In genomic region chr19:49579193-49579592, GRCh38 we compare ENCODE assay signal across 9 cellular contexts. TPM values are rescaled to one million over a fixed set of nuclear protein-coding genes. Genes with fewer than 3 reads are reported as not detected.
DNase-seq lines count a peak whose midpoint lies in the region; ATAC-seq, FAIRE-seq and TF ChIP-seq lines count a peak whose summit lies in the region.
"Had no signal": no experiment of that assay in that cellular context is flagged by ENCODE, and none has a peak within 500 bp of the region (broad histone marks: within the 10 kb centered on the region; RNA-seq: fewer than 3 reads in every experiment).

No MANE protein-coding gene starts in this region.

- no peak for DNase-seq in CD8-positive, alpha-beta T cell
- DNase-seq in chondrocyte (ENCODE audit: low spot score) (no peak), natural killer cell (no peak), foreskin keratinocyte (no peak), urothelium cell line (ENCODE audit: low spot score) (no peak)
- DNase-seq: NCI-H2029 treated with DMSO at 0.1 percent for 48 hours had no signal

- CTCF ChIA-PET in CD8-positive, alpha-beta T cell (lab: Charles Lee), result interaction anchor here (1.0 to 5.4 kb wide), 10 partner anchors 9 to 109 kb away, joined by 3 to 31 read pairs (median 4); no protein-coding TSS in a partner anchor

- no peaks in the 10 kb centered on the region for H3K9me3 ChIP-seq in CD8-positive, alpha-beta T cell (ENCODE audit: low read length)
- no peaks in the 10 kb centered on the region for H3K9me3 ChIP-seq in Loucy (ENCODE audit: insufficient read depth, low read depth, low read length)

- peak overlapping the region; percentile 95 for H3K4me3 Mint-ChIP-seq in CD8-positive, alpha-beta T cell
- H3K4me3 Mint-ChIP-seq in chondrocyte (ENCODE audit: unreplicated experiment) (peak overlapping the region; percentile 88), natural killer cell (peak overlapping the region; percentile 96)

- peak overlapping the region; percentile 68 for H3K4me3 ChIP-seq in CD8-positive, alpha-beta T cell (ENCODE audit: low read depth, low read length)
- H3K4me3 ChIP-seq in Loucy (ENCODE audit: low read length, poor library complexity, severe bottlenecking), result peak overlapping the region; percentile 86

- peaks cover 21% of the 10 kb centered on the region for H4K20me1 ChIP-seq in Loucy (ENCODE audit: insufficient read depth, low read length, poor library complexity, severe bottlenecking)

- H3K9me2 ChIP-seq in Loucy (replicated peaks; ENCODE audit: low read depth, low read length), result no peaks in the 10 kb centered on the region

- H3K27ac ChIP-seq in CD8-positive, alpha-beta T cell (ENCODE audit: low read depth, low read length), result no peak overlapping the region
- H3K27ac ChIP-seq in foreskin keratinocyte, result no peak overlapping the region

- H3K4me1 Mint-ChIP-seq in CD8-positive, alpha-beta T cell (ENCODE audit: low read depth), result peaks cover 39% of the 10 kb centered on the region
- H3K4me1 Mint-ChIP-seq in chondrocyte (ENCODE audit: low read depth) (peaks cover 23% of the 10 kb centered on the region), natural killer cell (peaks cover 21 to 32% of the 10 kb centered on the region in 2 donors)

- H3K27me3 ChIP-seq in CD8-positive, alpha-beta T cell (ENCODE audit: insufficient read depth, low read length), result no peaks in the 10 kb centered on the region
- H3K27me3 ChIP-seq in Loucy (ENCODE audit: insufficient read depth, low read length, poor library complexity, severe bottlenecking) (no peaks in the 10 kb centered on the region), foreskin keratinocyte (no peaks in the 10 kb centered on the region)

- no peaks in the 10 kb centered on the region for H3F3A ChIP-seq in Loucy (ENCODE audit: low read depth)

- H3K4me2 ChIP-seq in Loucy (ENCODE audit: low read depth, low read length, poor library complexity, severe bottlenecking), result peak overlapping the region; percentile 77

- H3K27me3 Mint-ChIP-seq in CD8-positive, alpha-beta T cell (ENCODE audit: low read depth), result no peaks in the 10 kb centered on the region
- no peaks in the 10 kb centered on the region for H3K27me3 Mint-ChIP-seq in chondrocyte (ENCODE audit: low read depth)
- no peaks in the 10 kb centered on the region for H3K27me3 Mint-ChIP-seq in natural killer cell (ENCODE audit: low read depth in 2 of 2)

- peaks cover 22% of the 10 kb centered on the region for H3K4me1 ChIP-seq in CD8-positive, alpha-beta T cell (ENCODE audit: insufficient read depth, low read length)
- H3K4me1 ChIP-seq in Loucy (ENCODE audit: insufficient read depth, low read length, poor library complexity, severe bottlenecking) (peaks cover 20% of the 10 kb centered on the region), foreskin keratinocyte (peaks cover 8% of the 10 kb centered on the region)

- H3K9me3 Mint-ChIP-seq in CD8-positive, alpha-beta T cell, result no peaks in the 10 kb centered on the region
- H3K9me3 Mint-ChIP-seq in chondrocyte (ENCODE audit: low read depth), result no peaks in the 10 kb centered on the region
- no peaks in the 10 kb centered on the region for H3K9me3 Mint-ChIP-seq in natural killer cell

- TF ChIP-seq CTCF in CD8-positive, alpha-beta T cell (IDR thresholded peaks at IDR 0.05), result no peak
- TF ChIP-seq CTCF in Loucy (conservative IDR thresholded peaks at IDR 0.05; ENCODE audit: low read length), result no peak
- TF ChIP-seq CTCF in chondrocyte (IDR thresholded peaks at IDR 0.05), result no peak
- TF ChIP-seq CTCF in natural killer cell (IDR thresholded peaks at IDR 0.05), result no peak
- TF ChIP-seq CTCF in foreskin keratinocyte (conservative IDR thresholded peaks at IDR 0.05), result no peak

- no peak for ATAC-seq in CD8-positive, alpha-beta T cell
- ATAC-seq in natural killer cell (no peak), foreskin keratinocyte (no peak), GM18868 (IDR thresholded peaks at IDR 0.05; ENCODE audit: unreplicated experiment) (no peak), GM21528 (IDR thresholded peaks at IDR 0.05; ENCODE audit: low FRiP score, unreplicated experiment) (no peak)

- no peak overlapping the region for H3K27ac Mint-ChIP-seq in CD8-positive, alpha-beta T cell
- H3K27ac Mint-ChIP-seq in chondrocyte (ENCODE audit: unreplicated experiment) (no peak overlapping the region), natural killer cell (peak overlapping the region in 1 of 2 donors; percentile 89)

- H3K79me2 ChIP-seq in Loucy (ENCODE audit: insufficient read depth, low read length), result peaks cover 55% of the 10 kb centered on the region

- H3K36me3 ChIP-seq in CD8-positive, alpha-beta T cell (ENCODE audit: insufficient read depth, low read length), result peaks cover 8% of the 10 kb centered on the region
- H3K36me3 ChIP-seq in Loucy (ENCODE audit: insufficient read depth, low read length), result 0 out of 2 replicates have a peak, but pooled peaks cover 2% of the 10 kb centered on the region

- no peak for FAIRE-seq in urothelium cell line (lab: Jason Lieb, UNC)

- POLR2A ChIA-PET in CD8-positive, alpha-beta T cell (lab: Charles Lee), result interaction anchor here (0.6 to 3.3 kb wide), 9 partner anchors 8 to 98 kb away, joined by 3 to 30 read pairs (median 5); partner anchors contain the start of genes PRMT1 and PRR12

- H3K36me3 Mint-ChIP-seq in CD8-positive, alpha-beta T cell, result peaks cover 26% of the 10 kb centered on the region
- no peaks in the 10 kb centered on the region for H3K36me3 Mint-ChIP-seq in chondrocyte (ENCODE audit: low read depth)
- H3K36me3 Mint-ChIP-seq in natural killer cell, result no peaks in the 10 kb centered on the region

- intact Hi-C loops in CD8-positive, alpha-beta T cell (cut with DNase I, micrococcal nuclease), result no loop called here
- intact Hi-C loops in natural killer cell (cut with micrococcal nuclease), result no loop called here

- no peak overlapping the region for H2AFZ ChIP-seq in Loucy (ENCODE audit: low read length)

- H3K9ac ChIP-seq in Loucy (ENCODE audit: low read depth, low read length, poor library complexity, severe bottlenecking), result peak overlapping the region; percentile 93

RNA-seq across cellular contexts. Expression of gene NOSIP, which starts 1.2 kb away (rescaled TPM):
- 100 to 1,000 TPM; 103 to 110 TPM for total RNA-seq in CD8-positive, alpha-beta T cell
- total RNA-seq in chondrocyte (41.0 to 47.0 TPM (median 46.5 TPM) in 3 replicates), natural killer cell (10 to 100 TPM; 46.7 to 63.6 (median 59.8) TPM), foreskin keratinocyte (66.3 and 69.4 TPM in 2 replicates)
- 83.5 and 92.3 TPM in 2 replicates for polyA plus RNA-seq in foreskin keratinocyte

RNA-seq across cellular contexts. Expression of gene PRRG2, which starts 1.9 kb away (rescaled TPM):
- 1 to 10 TPM in 1 of 2 experiments, under 1 TPM in 1; 0.52 to 1.4 TPM for total RNA-seq in CD8-positive, alpha-beta T cell
- total RNA-seq in chondrocyte (0.17 to 0.56 TPM (median 0.39 TPM) in 3 replicates), natural killer cell (under 1 TPM in 2 of 3 donors, not detected in 1; 0.39 to 0.56 TPM), foreskin keratinocyte (5.9 and 6.6 TPM in 2 replicates)
- polyA plus RNA-seq in foreskin keratinocyte, result 9.3 and 9.5 TPM in 2 replicates

RNA-seq across cellular contexts. Expression of gene PRR12, which starts 11.8 kb away (rescaled TPM):
- total RNA-seq in CD8-positive, alpha-beta T cell, result 10 to 100 TPM; 26.2 to 28.9 TPM
- total RNA-seq in chondrocyte, result 23.8 to 33.9 TPM (median 28.1 TPM) in 3 replicates
- total RNA-seq in natural killer cell, result 10 to 100 TPM; 51.1 to 62.1 (median 56.0) TPM
- total RNA-seq in foreskin keratinocyte, result 5.7 TPM in 2 replicates
- 5.9 and 6.5 TPM in 2 replicates for polyA plus RNA-seq in foreskin keratinocyte

RNA-seq across cellular contexts. Expression of gene RCN3, which starts 51.4 kb away (rescaled TPM):
- 1 to 10 TPM; 1.3 to 2.4 TPM for total RNA-seq in CD8-positive, alpha-beta T cell
- total RNA-seq in chondrocyte (233 to 326 TPM (median 298 TPM) in 3 replicates), natural killer cell (1 to 10 TPM; 2.4 to 4.7 (median 3.0) TPM), foreskin keratinocyte (0.71 and 0.92 TPM in 2 replicates)
- polyA plus RNA-seq in foreskin keratinocyte, result 1.6 TPM in 2 replicates
